8 cellular contexts compared by ENCODE assay signal in the genomic region with DNA sequence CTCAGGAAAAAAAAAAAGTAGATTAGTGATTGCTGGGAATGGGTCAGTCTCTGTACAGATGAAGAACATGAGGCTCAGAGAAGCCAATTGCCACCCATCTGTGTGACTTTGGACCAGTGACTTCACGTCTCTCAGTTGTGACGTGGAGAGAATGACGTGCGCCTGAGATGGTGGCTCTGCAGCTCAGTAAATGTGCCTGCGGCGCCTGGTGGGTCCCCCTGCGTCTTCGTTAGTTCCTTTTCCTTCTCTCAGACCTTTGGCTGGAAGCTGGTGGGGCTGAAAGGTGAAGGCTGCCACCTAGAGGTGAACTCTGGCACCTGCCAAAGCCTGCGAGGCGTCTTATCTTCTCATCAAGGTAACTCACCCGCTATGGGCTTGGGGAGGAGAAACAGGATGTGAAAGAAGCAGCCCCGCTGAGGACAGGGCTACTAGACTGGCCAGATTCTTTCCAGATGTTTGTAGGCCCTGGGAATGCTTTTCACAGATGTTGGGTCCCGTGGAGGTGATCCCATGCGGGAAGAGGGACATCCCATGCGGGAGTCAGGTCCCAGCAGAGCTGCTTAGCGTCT. TPM values are rescaled to one million over a fixed set of nuclear protein-coding genes. Genes with fewer than 3 reads are reported as not detected.
A peak's percentile ranks its signal among the peaks of the same experiment; 100 is the strongest.
DNase-seq lines count a peak whose midpoint lies in the region; ATAC-seq and TF ChIP-seq lines count a peak whose summit lies in the region.

No MANE protein-coding gene starts in this region.

- peak overlapping the region in 9 of 10 donors; percentile 35 to 66 (median 53) for H3K4me3 Mint-ChIP-seq in naive thymus-derived CD4-positive, alpha-beta T cell
- H3K4me3 Mint-ChIP-seq in stimulated activated effector memory CD8-positive, alpha-beta T cell treated with anti-CD3 and anti-CD28 coated beads, Interleukin-12 subunit alpha, Interleukin-12 subunit beta, amount 100 ng/mL, for 72 hours, result peak overlapping the region; percentile 41

- H3K4me1 ChIP-seq in naive thymus-derived CD4-positive, alpha-beta T cell (ENCODE audit: control insufficient read depth in 2 of 2, insufficient read depth in 2 of 2, low read length in 2 of 2), result peaks cover 10 to 11% of the 10 kb centered on the region in 2 donors

- POLR2A ChIA-PET in naive thymus-derived CD4-positive, alpha-beta T cell (lab: Charles Lee), result interaction anchor here (0.6 to 2.3 kb wide), 9 partner anchors 41 to 282 kb away, joined by 3 to 11 read pairs (median 4); a partner anchor contains a TSS

- DNase-seq in DMS 273 (lab: John Stamatoyannopoulos, UW; ENCODE audit: unreplicated experiment), result peak; percentile 96
- peak; percentile 87 for DNase-seq in KG1 (lab: John Stamatoyannopoulos, UW)
- peak; percentile 74 for DNase-seq in OCI-M2 (lab: John Stamatoyannopoulos, UW; ENCODE audit: unreplicated experiment)
- peak; percentile 91 for DNase-seq in activated CD8-positive, alpha-beta memory T cell treated with anti-CD3 and anti-CD28 coated beads, Interleukin-2, amount 50 U/mL, for 48 hours
- peak; percentile 94 to 95 for DNase-seq in erythroblast (lab: John Stamatoyannopoulos, UW)
- peak; percentile 73 to 93 (median 91) for DNase-seq in naive thymus-derived CD4-positive, alpha-beta T cell
- DNase-seq in stimulated activated effector memory CD8-positive, alpha-beta T cell treated with anti-CD3 and anti-CD28 coated beads, Interleukin-12 subunit alpha, Interleukin-12 subunit beta, amount 100 ng/mL, for 72 hours (ENCODE audit: low spot score in 2 of 2), result peak; percentile 89 to 96

- H3K36me3 ChIP-seq in naive thymus-derived CD4-positive, alpha-beta T cell (ENCODE audit: control insufficient read depth in 2 of 3, insufficient read depth in 3 of 3, low read length in 3 of 3), result no peaks in the 10 kb centered on the region

- peaks cover 3 to 23% (median 17%) of the 10 kb centered on the region in 7 donors for H3K4me1 Mint-ChIP-seq in naive thymus-derived CD4-positive, alpha-beta T cell
- peaks cover 12% of the 10 kb centered on the region for H3K4me1 Mint-ChIP-seq in stimulated activated effector memory CD8-positive, alpha-beta T cell treated with anti-CD3 and anti-CD28 coated beads, Interleukin-12 subunit alpha, Interleukin-12 subunit beta, amount 100 ng/mL, for 72 hours

- no peak for TF ChIP-seq POLR2A in erythroblast (IDR thresholded peaks at IDR 0.05; ENCODE audit: low read length)

- CTCF ChIA-PET in naive thymus-derived CD4-positive, alpha-beta T cell (lab: Charles Lee), result interaction anchor here (0.6 to 25.8 kb wide), 12 partner anchors 11 to 93 kb away, joined by 3 to 643 read pairs (median 4); a partner anchor contains a TSS

- H3K9me3 Mint-ChIP-seq in naive thymus-derived CD4-positive, alpha-beta T cell, result peaks cover 0 to 4% (median 0%) of the 10 kb centered on the region in 11 donors
- H3K9me3 Mint-ChIP-seq in stimulated activated effector memory CD8-positive, alpha-beta T cell treated with anti-CD3 and anti-CD28 coated beads, Interleukin-12 subunit alpha, Interleukin-12 subunit beta, amount 100 ng/mL, for 72 hours, result no peaks in the 10 kb centered on the region

- H3K9me3 ChIP-seq in naive thymus-derived CD4-positive, alpha-beta T cell (ENCODE audit: control insufficient read depth in 2 of 3, low read length in 3 of 3), result no peaks in the 10 kb centered on the region

- no peaks in the 10 kb centered on the region for H3K27me3 Mint-ChIP-seq in naive thymus-derived CD4-positive, alpha-beta T cell

- peak; percentile 76 for ATAC-seq in GM21737 (IDR thresholded peaks at IDR 0.05; ENCODE audit: unreplicated experiment)
- peak; percentile 98 for ATAC-seq in naive thymus-derived CD4-positive, alpha-beta T cell
- ATAC-seq in stimulated activated effector memory CD8-positive, alpha-beta T cell treated with anti-CD3 and anti-CD28 coated beads, Interleukin-12 subunit alpha, Interleukin-12 subunit beta, amount 100 ng/mL, for 72 hours, result peak; percentile 96

- no peak overlapping the region for H3K27ac ChIP-seq in naive thymus-derived CD4-positive, alpha-beta T cell (ENCODE audit: low read depth, low read length)

- H3K4me3 ChIP-seq in naive thymus-derived CD4-positive, alpha-beta T cell (ENCODE audit: low read length), result no peak overlapping the region

- H3K27me3 ChIP-seq in naive thymus-derived CD4-positive, alpha-beta T cell (ENCODE audit: control insufficient read depth in 2 of 2, insufficient read depth in 2 of 2, low read length in 2 of 2), result no peaks in the 10 kb centered on the region

- intact Hi-C loops in naive thymus-derived CD4-positive, alpha-beta T cell (cut with micrococcal nuclease), result loop anchor here (1.0 to 10.0 kb wide), 7 partner anchors 8 to 441 kb away; a partner anchor contains a TSS

- H3K36me3 Mint-ChIP-seq in naive thymus-derived CD4-positive, alpha-beta T cell, result no peaks in the 10 kb centered on the region
- no peaks in the 10 kb centered on the region for H3K36me3 Mint-ChIP-seq in stimulated activated effector memory CD8-positive, alpha-beta T cell treated with anti-CD3 and anti-CD28 coated beads, Interleukin-12 subunit alpha, Interleukin-12 subunit beta, amount 100 ng/mL, for 72 hours

- peak overlapping the region; percentile 43 to 85 (median 73) for H3K27ac Mint-ChIP-seq in naive thymus-derived CD4-positive, alpha-beta T cell
- H3K27ac Mint-ChIP-seq in stimulated activated effector memory CD8-positive, alpha-beta T cell treated with anti-CD3 and anti-CD28 coated beads, Interleukin-12 subunit alpha, Interleukin-12 subunit beta, amount 100 ng/mL, for 72 hours, result no peak overlapping the region

RNA-seq across cellular contexts. Expression of a gene that starts 8.7 kb away (rescaled TPM):
- 10 to 100 TPM in 1 of 5 experiments, 1 to 10 TPM in 1, under 1 TPM in 2, not detected in 1; 0.14 to 65.7 (median 2.5) TPM for total RNA-seq in naive thymus-derived CD4-positive, alpha-beta T cell
- polyA plus RNA-seq in naive thymus-derived CD4-positive, alpha-beta T cell, result not detected

RNA-seq across cellular contexts. Expression of a gene that starts 19.5 kb away (rescaled TPM):
- total RNA-seq in naive thymus-derived CD4-positive, alpha-beta T cell, result 10 to 100 TPM; 14.8 to 89.4 (median 34.1) TPM
- polyA plus RNA-seq in naive thymus-derived CD4-positive, alpha-beta T cell, result 10 to 100 TPM; 13.0 to 28.3 TPM

RNA-seq across cellular contexts. Expression of a gene that starts 55.8 kb away (rescaled TPM):
- total RNA-seq in naive thymus-derived CD4-positive, alpha-beta T cell, result 1 to 10 TPM in 4 of 5 experiments, under 1 TPM in 1; 0.12 to 8.8 (median 1.7) TPM
- polyA plus RNA-seq in naive thymus-derived CD4-positive, alpha-beta T cell, result under 1 TPM; 0.26 to 0.47 TPM
